ENCODE assay signal across 1 cellular context in the genomic region with DNA sequence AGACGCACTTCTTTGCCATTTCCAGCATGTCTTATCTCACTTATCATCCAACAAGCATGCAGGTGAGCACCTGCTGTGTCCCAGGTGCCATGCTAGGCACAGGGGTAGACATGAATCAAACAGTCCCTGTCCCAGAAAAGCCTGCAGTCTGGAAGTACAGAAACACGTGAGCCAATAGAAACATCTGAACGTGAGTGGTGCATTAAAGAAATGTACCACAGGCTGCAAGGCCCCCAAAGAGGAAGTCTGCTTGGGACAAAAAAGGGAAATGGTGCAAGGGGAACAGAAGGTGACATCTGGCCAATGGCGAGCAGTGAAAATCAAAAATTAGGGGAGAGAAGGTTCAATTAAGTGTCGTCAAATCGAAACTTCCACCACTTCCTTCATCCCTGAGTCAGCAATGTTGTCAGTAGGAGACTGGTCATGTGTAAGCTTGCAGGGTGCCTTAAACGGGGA.
TF ChIP-seq lines count a peak whose summit lies in the region.

No MANE protein-coding gene starts in this region.

TF ChIP-seq in WTC11, 78 proteins besides CTCF, POLR2A, EP300 and RAD21 (continued from another document):
- TF ChIP-seq, protein P1, sequence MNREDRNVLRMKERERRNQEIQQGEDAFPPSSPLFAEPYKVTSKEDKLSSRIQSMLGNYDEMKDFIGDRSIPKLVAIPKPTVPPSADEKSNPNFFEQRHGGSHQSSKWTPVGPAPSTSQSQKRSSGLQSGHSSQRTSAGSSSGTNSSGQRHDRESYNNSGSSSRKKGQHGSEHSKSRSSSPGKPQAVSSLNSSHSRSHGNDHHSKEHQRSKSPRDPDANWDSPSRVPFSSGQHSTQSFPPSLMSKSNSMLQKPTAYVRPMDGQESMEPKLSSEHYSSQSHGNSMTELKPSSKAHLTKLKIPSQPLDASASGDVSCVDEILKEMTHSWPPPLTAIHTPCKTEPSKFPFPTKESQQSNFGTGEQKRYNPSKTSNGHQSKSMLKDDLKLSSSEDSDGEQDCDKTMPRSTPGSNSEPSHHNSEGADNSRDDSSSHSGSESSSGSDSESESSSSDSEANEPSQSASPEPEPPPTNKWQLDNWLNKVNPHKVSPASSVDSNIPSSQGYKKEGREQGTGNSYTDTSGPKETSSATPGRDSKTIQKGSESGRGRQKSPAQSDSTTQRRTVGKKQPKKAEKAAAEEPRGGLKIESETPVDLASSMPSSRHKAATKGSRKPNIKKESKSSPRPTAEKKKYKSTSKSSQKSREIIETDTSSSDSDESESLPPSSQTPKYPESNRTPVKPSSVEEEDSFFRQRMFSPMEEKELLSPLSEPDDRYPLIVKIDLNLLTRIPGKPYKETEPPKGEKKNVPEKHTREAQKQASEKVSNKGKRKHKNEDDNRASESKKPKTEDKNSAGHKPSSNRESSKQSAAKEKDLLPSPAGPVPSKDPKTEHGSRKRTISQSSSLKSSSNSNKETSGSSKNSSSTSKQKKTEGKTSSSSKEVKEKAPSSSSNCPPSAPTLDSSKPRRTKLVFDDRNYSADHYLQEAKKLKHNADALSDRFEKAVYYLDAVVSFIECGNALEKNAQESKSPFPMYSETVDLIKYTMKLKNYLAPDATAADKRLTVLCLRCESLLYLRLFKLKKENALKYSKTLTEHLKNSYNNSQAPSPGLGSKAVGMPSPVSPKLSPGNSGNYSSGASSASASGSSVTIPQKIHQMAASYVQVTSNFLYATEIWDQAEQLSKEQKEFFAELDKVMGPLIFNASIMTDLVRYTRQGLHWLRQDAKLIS (CRISPR knock-in tag; IDR thresholded peaks at IDR 0.05; ENCODE audit: borderline replicate concordance): no peak
- TF ChIP-seq MXD4 (CRISPR knock-in tag; IDR thresholded peaks at IDR 0.05; ENCODE audit: borderline replicate concordance): no peak
- no peak for TF ChIP-seq CREM (CRISPR knock-in tag; IDR thresholded peaks at IDR 0.05)
- TF ChIP-seq ZNF423 (CRISPR knock-in tag; IDR thresholded peaks at IDR 0.05): no peak
- TF ChIP-seq, protein P2, sequence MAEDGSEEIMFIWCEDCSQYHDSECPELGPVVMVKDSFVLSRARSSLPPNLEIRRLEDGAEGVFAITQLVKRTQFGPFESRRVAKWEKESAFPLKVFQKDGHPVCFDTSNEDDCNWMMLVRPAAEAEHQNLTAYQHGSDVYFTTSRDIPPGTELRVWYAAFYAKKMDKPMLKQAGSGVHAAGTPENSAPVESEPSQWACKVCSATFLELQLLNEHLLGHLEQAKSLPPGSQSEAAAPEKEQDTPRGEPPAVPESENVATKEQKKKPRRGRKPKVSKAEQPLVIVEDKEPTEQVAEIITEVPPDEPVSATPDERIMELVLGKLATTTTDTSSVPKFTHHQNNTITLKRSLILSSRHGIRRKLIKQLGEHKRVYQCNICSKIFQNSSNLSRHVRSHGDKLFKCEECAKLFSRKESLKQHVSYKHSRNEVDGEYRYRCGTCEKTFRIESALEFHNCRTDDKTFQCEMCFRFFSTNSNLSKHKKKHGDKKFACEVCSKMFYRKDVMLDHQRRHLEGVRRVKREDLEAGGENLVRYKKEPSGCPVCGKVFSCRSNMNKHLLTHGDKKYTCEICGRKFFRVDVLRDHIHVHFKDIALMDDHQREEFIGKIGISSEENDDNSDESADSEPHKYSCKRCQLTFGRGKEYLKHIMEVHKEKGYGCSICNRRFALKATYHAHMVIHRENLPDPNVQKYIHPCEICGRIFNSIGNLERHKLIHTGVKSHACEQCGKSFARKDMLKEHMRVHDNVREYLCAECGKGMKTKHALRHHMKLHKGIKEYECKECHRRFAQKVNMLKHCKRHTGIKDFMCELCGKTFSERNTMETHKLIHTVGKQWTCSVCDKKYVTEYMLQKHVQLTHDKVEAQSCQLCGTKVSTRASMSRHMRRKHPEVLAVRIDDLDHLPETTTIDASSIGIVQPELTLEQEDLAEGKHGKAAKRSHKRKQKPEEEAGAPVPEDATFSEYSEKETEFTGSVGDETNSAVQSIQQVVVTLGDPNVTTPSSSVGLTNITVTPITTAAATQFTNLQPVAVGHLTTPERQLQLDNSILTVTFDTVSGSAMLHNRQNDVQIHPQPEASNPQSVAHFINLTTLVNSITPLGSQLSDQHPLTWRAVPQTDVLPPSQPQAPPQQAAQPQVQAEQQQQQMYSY (CRISPR knock-in tag; IDR thresholded peaks at IDR 0.05): no peak
